17 cellular contexts compared by ENCODE assay signal in genomic region chr16:51508813-51509212, GRCh38.
"Had no signal": no experiment of that assay in that cellular context is flagged by ENCODE, and none has a peak within 500 bp of the region (broad histone marks: within the 10 kb centered on the region; RNA-seq: fewer than 3 reads in every experiment).

No MANE protein-coding gene starts in this region.

- H3K4me3 Mint-ChIP-seq: activated CD8-positive, alpha-beta T cell treated with anti-CD3 and anti-CD28 coated beads, Interleukin-2, amount 10 ng/mL, durations not matched to agents 7 days and 5 days; activated naive CD8-positive, alpha-beta T cell treated with anti-CD3 and anti-CD28 coated beads, Interleukin-2, amount 50 U/mL, for 24 hours; nephron progenitor cell; stimulated activated memory B cell treated with anti-CD40 and anti-IgM and Interleukin-4, amounts not matched to agents 10 μg/mL and 1 μg/mL and 100 μg/mL, for 72 hours had no signal

- H3K36me3 Mint-ChIP-seq: stimulated activated memory B cell treated with anti-CD40 and anti-IgM and Interleukin-4, amounts not matched to agents 10 μg/mL and 1 μg/mL and 100 μg/mL, for 72 hours had no signal

- H3K27me3 Mint-ChIP-seq: activated naive CD8-positive, alpha-beta T cell treated with anti-CD3 and anti-CD28 coated beads, Interleukin-2, amount 50 U/mL, for 24 hours; stimulated activated memory B cell treated with anti-CD40 and anti-IgM and Interleukin-4, amounts not matched to agents 10 μg/mL and 1 μg/mL and 100 μg/mL, for 72 hours had no signal

- DNase-seq: activated CD4-positive, alpha-beta T cell treated with anti-CD3 and anti-CD28 coated beads for 48 hours; activated CD8-positive, alpha-beta memory T cell treated with anti-CD3 and anti-CD28 coated beads, Interleukin-2, amount 50 U/mL, for 48 hours; activated CD8-positive, alpha-beta T cell treated with anti-CD3 and anti-CD28 coated beads, Interleukin-2, amount 10 ng/mL, durations not matched to agents 7 days and 5 days; activated naive CD4-positive, alpha-beta T cell; activated naive CD8-positive, alpha-beta T cell treated with anti-CD3 and anti-CD28 coated beads, Interleukin-2, amount 50 U/mL, for 24 hours; effector memory CD4-positive, alpha-beta T cell; gastrocnemius medialis; kidney; left ventricle myocardium inferior; nephron progenitor cell; psoas muscle; right lobe of liver; spleen; stimulated activated CD4-positive, alpha-beta T cell treated with anti-CD3 and anti-CD28 coated beads, Interleukin-1b, Interleukin-23, amount 100 ng/mL, for 48 hours; tibial artery had no signal

- H3K4me1 Mint-ChIP-seq: activated naive CD8-positive, alpha-beta T cell treated with anti-CD3 and anti-CD28 coated beads, Interleukin-2, amount 50 U/mL, for 24 hours; nephron progenitor cell; stimulated activated memory B cell treated with anti-CD40 and anti-IgM and Interleukin-4, amounts not matched to agents 10 μg/mL and 1 μg/mL and 100 μg/mL, for 72 hours had no signal

- H3K27ac Mint-ChIP-seq: activated CD8-positive, alpha-beta T cell treated with anti-CD3 and anti-CD28 coated beads, Interleukin-2, amount 10 ng/mL, durations not matched to agents 7 days and 5 days; activated naive CD8-positive, alpha-beta T cell treated with anti-CD3 and anti-CD28 coated beads, Interleukin-2, amount 50 U/mL, for 24 hours; nephron progenitor cell; stimulated activated memory B cell treated with anti-CD40 and anti-IgM and Interleukin-4, amounts not matched to agents 10 μg/mL and 1 μg/mL and 100 μg/mL, for 72 hours had no signal

- H3K4me3 ChIP-seq: coronary artery, gastrocnemius medialis, left ventricle myocardium inferior, psoas muscle, right lobe of liver, spleen, tibial artery had no signal
